8 cellular contexts compared by ENCODE assay signal in the genomic region with DNA sequence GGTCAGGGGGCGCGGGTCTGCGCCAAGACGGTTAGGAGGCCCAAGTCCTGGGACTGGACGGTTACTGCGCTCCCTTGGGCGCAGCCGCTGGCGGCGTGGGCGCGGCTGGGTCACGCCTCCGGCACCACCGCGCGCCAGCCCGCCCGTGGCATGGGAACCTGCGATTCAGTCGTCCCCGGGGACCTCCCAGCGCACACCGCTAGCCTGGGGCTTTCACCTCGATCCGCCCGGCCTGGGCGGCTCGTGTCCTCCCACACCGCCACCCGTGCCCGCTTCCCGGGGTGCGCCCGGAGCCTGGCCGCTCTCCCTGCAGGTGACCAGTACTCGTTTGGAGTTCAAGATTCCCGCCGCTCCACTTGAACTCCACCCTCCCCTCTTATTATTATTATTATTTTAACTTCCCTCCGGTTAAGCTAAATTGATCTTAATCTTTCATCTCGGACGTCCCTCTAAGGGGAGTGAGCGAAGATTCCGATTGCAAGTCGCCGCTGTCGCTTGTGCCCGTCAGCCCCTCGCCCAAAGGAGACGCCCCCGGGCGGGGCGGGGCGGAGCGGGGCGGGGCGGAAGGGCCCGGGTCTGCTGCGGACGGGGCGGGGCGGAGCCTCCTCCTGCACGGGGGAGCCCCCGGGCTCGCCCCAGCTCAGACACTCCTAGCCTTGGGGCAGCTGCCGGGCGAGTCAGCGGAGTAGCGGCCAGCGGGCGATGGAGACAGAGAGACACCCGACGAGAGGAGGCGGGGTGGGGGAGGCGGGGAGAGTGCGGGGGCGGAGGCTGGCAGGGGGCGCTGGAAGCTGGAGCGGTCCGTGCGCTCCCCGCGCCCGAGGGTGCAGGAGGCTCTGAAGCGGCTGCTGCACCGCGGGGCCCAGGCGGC. TPM values are rescaled to one million over a fixed set of nuclear protein-coding genes. Genes with fewer than 3 reads are reported as not detected.
DNase-seq lines count a peak whose midpoint lies in the region; ATAC-seq and TF ChIP-seq lines count a peak whose summit lies in the region.

A gene with protein sequence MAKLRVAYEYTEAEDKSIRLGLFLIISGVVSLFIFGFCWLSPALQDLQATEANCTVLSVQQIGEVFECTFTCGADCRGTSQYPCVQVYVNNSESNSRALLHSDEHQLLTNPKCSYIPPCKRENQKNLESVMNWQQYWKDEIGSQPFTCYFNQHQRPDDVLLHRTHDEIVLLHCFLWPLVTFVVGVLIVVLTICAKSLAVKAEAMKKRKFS (plus strand): TSS at position 643 of the 871 bp plus-strand sequence. CDS start 445 bp downstream, outside the sequence.

- H3K36me3 ChIP-seq in endodermal cell (ENCODE audit: control insufficient read depth, insufficient read depth, low read length) (no peaks in the 10 kb centered on the region), mucosa of rectum (ENCODE audit: control insufficient read depth in 2 of 2, insufficient read depth in 2 of 2, low read length in 2 of 2) (no peaks in the 10 kb centered on the region)

- peaks cover 21% of the 10 kb centered on the region for H3K4me1 Mint-ChIP-seq in activated CD8-positive, alpha-beta memory T cell treated with anti-CD3 and anti-CD28 coated beads, Interleukin-2, amount 10 ng/mL, durations not matched to agents 7 days and 5 days
- peaks cover 8% of the 10 kb centered on the region for H3K4me1 Mint-ChIP-seq in endodermal cell

- CTCF ChIA-PET in activated CD8-positive, alpha-beta memory T cell treated with anti-CD3 and anti-CD28 coated beads, Interleukin-2, amount 10 ng/mL, durations not matched to agents 7 days and 5 days (lab: Charles Lee) = no interaction called here

- H3K9me3 ChIP-seq in endodermal cell (ENCODE audit: control insufficient read depth, low read length) (peaks cover 6% of the 10 kb centered on the region), mucosa of rectum (ENCODE audit: control insufficient read depth in 2 of 2, low read length in 2 of 2) (no peaks in the 10 kb centered on the region)

- peak; percentile 85 for ATAC-seq in GM19324 (IDR thresholded peaks at IDR 0.05; ENCODE audit: low FRiP score, unreplicated experiment)
- peak; percentile 91 for ATAC-seq in HG03432 (IDR thresholded peaks at IDR 0.05; ENCODE audit: unreplicated experiment)
- peak; percentile 88 for ATAC-seq in activated CD8-positive, alpha-beta memory T cell treated with anti-CD3 and anti-CD28 coated beads, Interleukin-2, amount 10 ng/mL, durations not matched to agents 7 days and 5 days

- H3K27ac Mint-ChIP-seq in activated CD8-positive, alpha-beta memory T cell treated with anti-CD3 and anti-CD28 coated beads, Interleukin-2, amount 10 ng/mL, durations not matched to agents 7 days and 5 days = peak within 1 kb of the TSS; percentile 38
- H3K27ac Mint-ChIP-seq in endodermal cell = peak within 1 kb of the TSS; percentile 90

- H3K27ac ChIP-seq in endodermal cell (ENCODE audit: low read depth, low read length) = peak within 1 kb of the TSS; percentile 86
- no peak within 1 kb of the TSS for H3K27ac ChIP-seq in mucosa of rectum (ENCODE audit: low read depth in 2 of 2, low read length in 2 of 2)

- H3K36me3 Mint-ChIP-seq in activated CD8-positive, alpha-beta memory T cell treated with anti-CD3 and anti-CD28 coated beads, Interleukin-2, amount 10 ng/mL, durations not matched to agents 7 days and 5 days = no peaks in the 10 kb centered on the region
- peaks cover 3% of the 10 kb centered on the region for H3K36me3 Mint-ChIP-seq in endodermal cell (ENCODE audit: low read depth)

- H3K4me1 ChIP-seq in endodermal cell (ENCODE audit: control insufficient read depth, insufficient read depth, low read length) (no peaks in the 10 kb centered on the region), mucosa of rectum (ENCODE audit: control insufficient read depth in 2 of 2, insufficient read depth in 2 of 2, low read length in 2 of 2) (peaks cover 9 to 10% of the 10 kb centered on the region in 2 donors)

- DNase-seq in Ammon's horn (ENCODE audit: low spot score) (peak; percentile 87), NCI-H748 (lab: John Stamatoyannopoulos, UW; ENCODE audit: unreplicated experiment) (peak; percentile 89), endodermal cell (peak; percentile 99)
- peak; percentile 71 for DNase-seq in activated CD8-positive, alpha-beta memory T cell treated with anti-CD3 and anti-CD28 coated beads, Interleukin-2, amount 10 ng/mL, durations not matched to agents 7 days and 5 days
- DNase-seq in stimulated activated CD8-positive, alpha-beta memory T cell treated with anti-CD3 and anti-CD28 coated beads, Interleukin-7, amount 100 ng/mL, for 24 hours (ENCODE audit: low read depth) = peak; percentile 40

- H3K4me3 Mint-ChIP-seq in activated CD8-positive, alpha-beta memory T cell treated with anti-CD3 and anti-CD28 coated beads, Interleukin-2, amount 10 ng/mL, durations not matched to agents 7 days and 5 days = peak within 1 kb of the TSS; percentile 91
- peak within 1 kb of the TSS; percentile 94 for H3K4me3 Mint-ChIP-seq in endodermal cell

- H3K9me3 Mint-ChIP-seq in activated CD8-positive, alpha-beta memory T cell treated with anti-CD3 and anti-CD28 coated beads, Interleukin-2, amount 10 ng/mL, durations not matched to agents 7 days and 5 days (ENCODE audit: low read depth) = no peaks in the 10 kb centered on the region
- no peaks in the 10 kb centered on the region for H3K9me3 Mint-ChIP-seq in endodermal cell

- H3K4me3 ChIP-seq in endodermal cell (ENCODE audit: low read length) (peak within 1 kb of the TSS; percentile 95), mucosa of rectum (ENCODE audit: low read length in 2 of 2) (peak within 1 kb of the TSS; percentile 61 to 79)

- H3K27me3 Mint-ChIP-seq in activated CD8-positive, alpha-beta memory T cell treated with anti-CD3 and anti-CD28 coated beads, Interleukin-2, amount 10 ng/mL, durations not matched to agents 7 days and 5 days = peaks cover 40% of the 10 kb centered on the region
- peaks cover 16% of the 10 kb centered on the region for H3K27me3 Mint-ChIP-seq in endodermal cell (ENCODE audit: insufficient read depth)

- WGBS in endodermal cell (ENCODE audit: insufficient coverage in 1 of 2, insufficient read length in 1 of 2), 2 experiments = 0% methylated on average over 32 to 87 of the region's 88 CpGs

- H3K27me3 ChIP-seq in endodermal cell (ENCODE audit: control insufficient read depth, insufficient read depth, low read length, poor library complexity, severe bottlenecking) = peaks cover 6% of the 10 kb centered on the region
- H3K27me3 ChIP-seq in mucosa of rectum (ENCODE audit: control insufficient read depth in 2 of 2, insufficient read depth in 2 of 2, low read length in 2 of 2) = peaks cover 14 to 30% of the 10 kb centered on the region in 2 donors

- peak within 1 kb of the TSS; percentile 69 for H3K9ac ChIP-seq in endodermal cell (ENCODE audit: extremely low read depth, low read length, poor library complexity, severe bottlenecking)
- H3K9ac ChIP-seq in mucosa of rectum (ENCODE audit: low read depth in 1 of 2, low read length in 2 of 2) = peak within 1 kb of the TSS; percentile 26 to 54

- TF ChIP-seq CTCF in endodermal cell (conservative IDR thresholded peaks at IDR 0.05) = no peak

RNA-seq across cellular contexts. Expression of the gene that starts here (rescaled TPM):
- total RNA-seq in activated CD8-positive, alpha-beta memory T cell treated with anti-CD3 and anti-CD28 coated beads, Interleukin-2, amount 10 ng/mL, durations not matched to agents 7 days and 5 days = under 1 TPM; 0.32 to 0.40 TPM
- total RNA-seq in endodermal cell = 10 to 100 TPM; 11.9 to 13.1 TPM
- polyA plus RNA-seq in endodermal cell (2013, experiment 1 of 2) = 13.5 TPM
- polyA plus RNA-seq in endodermal cell (2013, experiment 2 of 2) = 13.1 TPM

Comparison
In these comparisons a context has a peak if more than half of its experiments do, and no peak if none do; other contexts are left out.
1. RNA of the gene that starts here (total RNA-seq): 11.9 to 13.1 TPM in endodermal cell; 0.32 to 0.40 TPM in activated CD8-positive, alpha-beta memory T cell treated with anti-CD3 and anti-CD28 coated beads, Interleukin-2, amount 10 ng/mL, durations not matched to agents 7 days and 5 days; every median in the first group is over 4 times any median in the second.
2. Peak in DNase-seq and ATAC-seq in activated CD8-positive, alpha-beta memory T cell treated with anti-CD3 and anti-CD28 coated beads, Interleukin-2, amount 10 ng/mL, durations not matched to agents 7 days and 5 days; RNA of the gene not detected or under 1 TPM.
3. DNase-seq: peak in every context shown above with its lines; median percentile 99 in endodermal cell; 89 in NCI-H748; 87 in Ammon's horn; 71 in activated CD8-positive, alpha-beta memory T cell treated with anti-CD3 and anti-CD28 coated beads, Interleukin-2, amount 10 ng/mL, durations not matched to agents 7 days and 5 days; 40 in stimulated activated CD8-positive, alpha-beta memory T cell treated with anti-CD3 and anti-CD28 coated beads, Interleukin-7, amount 100 ng/mL, for 24 hours.
4. Peak in every context shown above with its lines, with median percentiles within 50 percentile points of each other: ATAC-seq.